In the genomic region with DNA sequence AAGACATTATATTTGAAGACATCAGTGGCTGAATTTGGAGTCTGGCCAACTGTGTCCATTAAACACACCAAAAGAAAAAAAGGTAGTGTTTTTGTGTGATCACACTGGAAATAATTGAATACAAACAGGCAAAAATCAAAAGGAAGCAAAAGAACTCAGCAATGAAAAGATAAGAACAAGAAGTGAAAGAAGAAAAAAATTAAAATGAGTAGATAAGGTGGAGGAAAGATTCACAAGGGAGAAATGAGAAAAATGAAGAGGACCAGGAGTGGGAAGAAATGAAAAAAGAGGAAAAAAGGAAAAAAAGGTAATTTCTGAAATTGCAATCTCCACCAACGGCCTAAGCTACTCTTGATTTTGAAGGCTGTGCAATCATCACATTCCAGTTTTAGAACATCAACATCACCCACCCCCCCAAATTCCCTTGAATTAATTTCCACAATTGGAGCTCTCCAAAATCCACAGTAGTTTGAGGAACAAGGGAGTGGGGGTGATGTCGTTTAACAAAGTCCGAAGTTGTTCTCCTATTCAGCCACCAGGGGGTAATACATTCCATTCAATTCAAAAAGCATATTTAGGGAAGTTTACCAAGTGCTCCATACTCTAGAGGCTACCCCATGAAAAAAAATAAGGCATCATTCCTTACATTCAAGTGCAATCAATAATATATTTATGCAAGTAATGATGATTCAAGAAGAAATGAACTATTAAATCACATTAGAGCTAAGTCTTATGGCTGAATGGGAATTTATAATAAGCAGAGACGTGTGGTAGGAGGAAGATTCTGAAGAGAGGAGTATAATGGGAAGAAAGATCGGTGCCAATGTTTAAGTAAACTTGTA, we compare ENCODE assay signal across 8 cellular contexts. TPM values are rescaled to one million over a fixed set of nuclear protein-coding genes. Genes with fewer than 3 reads are reported as not detected.
DNase-seq lines count a peak whose midpoint lies in the region; ATAC-seq, FAIRE-seq and TF ChIP-seq lines count a peak whose summit lies in the region.

No MANE protein-coding gene starts in this region.

- peak; percentile 41 for FAIRE-seq in GM12891 (lab: Jason Lieb, UNC)

- ATAC-seq in left ventricle myocardium superior: peak; percentile 82
- no peak for ATAC-seq in stimulated activated memory B cell treated with anti-CD40 and anti-IgM and Interleukin-4, amounts not matched to agents 10 μg/mL and 1 μg/mL and 100 μg/mL, for 72 hours

- no peaks in the 10 kb centered on the region for H3K27me3 Mint-ChIP-seq in stimulated activated memory B cell treated with anti-CD40 and anti-IgM and Interleukin-4, amounts not matched to agents 10 μg/mL and 1 μg/mL and 100 μg/mL, for 72 hours

- no peaks in the 10 kb centered on the region for H3K36me3 Mint-ChIP-seq in stimulated activated memory B cell treated with anti-CD40 and anti-IgM and Interleukin-4, amounts not matched to agents 10 μg/mL and 1 μg/mL and 100 μg/mL, for 72 hours

- intact Hi-C loops in left ventricle myocardium superior (cut with micrococcal nuclease): loop anchor here (1.0 kb wide), 1 partner anchor 125 kb away; no protein-coding TSS in a partner anchor

- no peak overlapping the region for H3K4me3 Mint-ChIP-seq in stimulated activated memory B cell treated with anti-CD40 and anti-IgM and Interleukin-4, amounts not matched to agents 10 μg/mL and 1 μg/mL and 100 μg/mL, for 72 hours

- peaks cover 13% of the 10 kb centered on the region for H3K4me1 Mint-ChIP-seq in stimulated activated memory B cell treated with anti-CD40 and anti-IgM and Interleukin-4, amounts not matched to agents 10 μg/mL and 1 μg/mL and 100 μg/mL, for 72 hours

- TF ChIP-seq POLR2A in GM12891 (IDR thresholded peaks at IDR 0.05; ENCODE audit: low read depth, low read length): no peak

- DNase-seq in AG08396 (ENCODE audit: low spot score) (peak; percentile 47), GM12891 (ENCODE audit: insufficient read length, low spot score) (peak; percentile 22), NCI-H1092 (lab: John Stamatoyannopoulos, UW) (peak; percentile 17), amniotic epithelial cell (ENCODE audit: low read depth) (peak; percentile 49), left ventricle myocardium superior (no peak), T-helper 9 cell (no peak)
- no peak for DNase-seq in stimulated activated CD4-positive, alpha-beta T cell treated with anti-CD3 and anti-CD28 coated beads, Interleukin-15, amount 100 ng/mL, for 24 hours

- peak overlapping the region; percentile 41 for H3K27ac Mint-ChIP-seq in stimulated activated memory B cell treated with anti-CD40 and anti-IgM and Interleukin-4, amounts not matched to agents 10 μg/mL and 1 μg/mL and 100 μg/mL, for 72 hours

- no peaks in the 10 kb centered on the region for H3K9me3 Mint-ChIP-seq in stimulated activated memory B cell treated with anti-CD40 and anti-IgM and Interleukin-4, amounts not matched to agents 10 μg/mL and 1 μg/mL and 100 μg/mL, for 72 hours

TF ChIP-seq in GM12891, 5 proteins besides CTCF, POLR2A, EP300 and RAD21:
- TF ChIP-seq POU2F2 (IDR thresholded peaks at IDR 0.05; ENCODE audit: low read depth, low read length): no peak
- TF ChIP-seq PAX5 (IDR thresholded peaks at IDR 0.05; ENCODE audit: insufficient read depth, low read length, severe bottlenecking): no peak
- TF ChIP-seq SPI1 (IDR thresholded peaks at IDR 0.05; ENCODE audit: low read depth, low read length): no peak
- TF ChIP-seq TAF1 (IDR thresholded peaks at IDR 0.05; ENCODE audit: low read depth, low read length): no peak
- no peak for TF ChIP-seq POLR2AphosphoS5 (IDR thresholded peaks at IDR 0.05; ENCODE audit: low read depth, low read length)

RNA-seq across cellular contexts. Expression of a gene that starts 37.4 kb away (rescaled TPM):
- not detected for polyA plus RNA-seq in GM12891 (2012; ENCODE audit: low read depth, missing spikeins)
- 0.17 TPM for total RNA-seq in left ventricle myocardium superior

RNA-seq across cellular contexts. Expression of a gene that starts 37.9 kb away (rescaled TPM):
- polyA plus RNA-seq in GM12891 (2012; ENCODE audit: low read depth, missing spikeins): 0.15 TPM
- total RNA-seq in left ventricle myocardium superior: 5.3 TPM

Comparison
In these comparisons a context has a peak if more than half of its experiments do, and no peak if none do; other contexts are left out.
1. DNase-seq: peak in AG08396 (single experiment), GM12891 (single experiment), NCI-H1092 (single experiment) and amniotic epithelial cell (single experiment); none in left ventricle myocardium superior (single experiment), T-helper 9 cell (single experiment) and stimulated activated CD4-positive, alpha-beta T cell treated with anti-CD3 and anti-CD28 coated beads, Interleukin-15, amount 100 ng/mL, for 24 hours (single experiment).